1 cellular context compared by ENCODE assay signal in the genomic region with DNA sequence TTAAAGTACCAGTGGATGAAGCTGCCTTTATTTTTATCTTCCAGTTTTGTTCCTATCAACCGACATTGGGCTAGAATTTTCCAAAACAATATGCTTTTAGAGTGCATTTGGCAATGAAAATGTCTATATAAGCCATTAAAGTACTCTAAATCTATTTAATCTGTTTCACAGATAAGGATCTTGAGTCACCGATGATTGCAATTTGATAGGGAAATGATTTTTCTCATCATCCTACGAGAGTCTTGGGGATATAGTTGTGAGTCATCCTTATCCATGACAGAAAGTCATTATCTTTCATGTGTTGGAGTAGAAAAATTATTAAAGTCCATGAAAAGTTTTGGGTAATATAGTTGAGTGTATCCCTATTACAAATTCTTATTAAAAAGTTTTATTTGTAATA.
TF ChIP-seq lines count a peak whose summit lies in the region.

No MANE protein-coding gene starts in this region.

TF ChIP-seq in IMR-90, 13 proteins besides CTCF, POLR2A, EP300 and RAD21:
- TF ChIP-seq, protein P1, sequence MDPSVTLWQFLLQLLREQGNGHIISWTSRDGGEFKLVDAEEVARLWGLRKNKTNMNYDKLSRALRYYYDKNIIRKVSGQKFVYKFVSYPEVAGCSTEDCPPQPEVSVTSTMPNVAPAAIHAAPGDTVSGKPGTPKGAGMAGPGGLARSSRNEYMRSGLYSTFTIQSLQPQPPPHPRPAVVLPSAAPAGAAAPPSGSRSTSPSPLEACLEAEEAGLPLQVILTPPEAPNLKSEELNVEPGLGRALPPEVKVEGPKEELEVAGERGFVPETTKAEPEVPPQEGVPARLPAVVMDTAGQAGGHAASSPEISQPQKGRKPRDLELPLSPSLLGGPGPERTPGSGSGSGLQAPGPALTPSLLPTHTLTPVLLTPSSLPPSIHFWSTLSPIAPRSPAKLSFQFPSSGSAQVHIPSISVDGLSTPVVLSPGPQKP (IDR thresholded peaks at IDR 0.05; ENCODE audit: borderline replicate concordance, low read depth, low read length): no peak
- 0 out of 2 replicates have a peak, but pooled peaks have one; percentile 52 for TF ChIP-seq FOS (IDR thresholded peaks at IDR 0.05; ENCODE audit: low read depth, low read length)
